In the genomic region with DNA sequence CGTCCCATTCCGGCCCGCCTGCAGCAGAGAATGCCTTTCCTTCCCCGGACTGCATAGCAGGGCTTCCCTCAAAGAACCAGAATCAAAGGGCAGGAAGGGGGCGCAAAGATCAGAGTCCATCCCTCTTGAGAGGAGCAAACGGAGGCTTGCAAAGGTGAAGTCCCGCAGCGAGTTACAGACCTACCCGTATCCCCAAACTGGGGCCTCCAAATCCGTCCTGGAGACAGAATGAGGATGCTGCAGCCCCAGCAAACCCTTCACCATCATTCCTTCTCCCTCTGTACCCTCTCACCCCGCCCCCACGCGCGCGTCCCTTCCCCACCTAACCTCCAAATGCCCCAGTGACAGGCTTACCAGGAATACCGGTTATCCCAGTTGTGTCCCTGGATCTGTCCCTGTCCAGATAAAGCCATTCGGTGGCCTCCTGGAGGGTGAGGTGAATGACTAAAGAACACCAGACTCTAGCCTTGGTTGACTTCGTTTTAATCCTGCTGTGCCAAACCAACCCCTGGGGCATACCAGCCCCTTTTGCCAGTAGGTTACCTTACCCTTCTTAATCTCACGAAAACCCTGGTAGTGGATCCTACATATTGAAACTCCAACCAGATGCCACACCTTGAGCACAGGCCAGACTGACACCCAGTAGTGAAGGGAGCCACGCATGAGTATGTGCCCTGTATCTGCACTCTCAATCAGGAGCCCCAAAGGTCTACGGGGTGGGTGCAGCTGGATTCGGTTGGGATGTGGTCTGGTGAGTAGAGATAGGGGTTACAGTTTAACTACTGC, we compare ENCODE assay signal across 8 cellular contexts. TPM values are rescaled to one million over a fixed set of nuclear protein-coding genes. Genes with fewer than 3 reads are reported as not detected.
DNase-seq lines count a peak whose midpoint lies in the region; ATAC-seq lines count a peak whose summit lies in the region.

No MANE protein-coding gene starts in this region.

- no peaks in the 10 kb centered on the region for H3K9me3 Mint-ChIP-seq in activated naive CD4-positive, alpha-beta T cell treated with anti-CD3 and anti-CD28 coated beads for 36 hours
- H3K9me3 Mint-ChIP-seq in effector memory CD8-positive, alpha-beta T cell = no peaks in the 10 kb centered on the region

- no peaks in the 10 kb centered on the region for H3K9me3 ChIP-seq in aorta (ENCODE audit: control insufficient read depth, low read length)

- H3K27me3 Mint-ChIP-seq in activated naive CD4-positive, alpha-beta T cell treated with anti-CD3 and anti-CD28 coated beads for 36 hours (ENCODE audit: low read depth) = peaks cover 5% of the 10 kb centered on the region
- H3K27me3 Mint-ChIP-seq in effector memory CD8-positive, alpha-beta T cell = peaks cover 49 to 69% of the 10 kb centered on the region in 2 donors

- CTCF ChIA-PET in activated naive CD4-positive, alpha-beta T cell treated with anti-CD3 and anti-CD28 coated beads for 36 hours (lab: Charles Lee) = interaction anchor here (1.9 kb wide), 1 partner anchor 79 kb away, joined by 4 read pairs; a partner anchor contains a TSS

- no peaks in the 10 kb centered on the region for H3K36me3 ChIP-seq in aorta (ENCODE audit: control insufficient read depth in 1 of 2, insufficient read depth in 2 of 2, low read length in 1 of 2)

- H3K27me3 ChIP-seq in aorta (ENCODE audit: control insufficient read depth in 1 of 2, insufficient read depth in 2 of 2, low read length in 1 of 2) = no peaks in the 10 kb centered on the region

- intact Hi-C loops in activated naive CD4-positive, alpha-beta T cell treated with anti-CD3 and anti-CD28 coated beads for 36 hours (cut with micrococcal nuclease) = loop anchor here (2.0 to 5.0 kb wide), 3 partner anchors 61 to 279 kb away; a partner anchor contains a TSS
- intact Hi-C loops in aorta (cut with DNase I) = no loop called here

- 12 to 13% methylated on average over 22 of the region's 22 CpGs for WGBS in aorta, 2 donors

- no peak overlapping the region for H3K27ac Mint-ChIP-seq in activated naive CD4-positive, alpha-beta T cell treated with anti-CD3 and anti-CD28 coated beads for 36 hours
- H3K27ac Mint-ChIP-seq in effector memory CD8-positive, alpha-beta T cell = peak overlapping the region in 1 of 2 donors; percentile 30

- peaks cover 0 to 5% of the 10 kb centered on the region in 2 donors for H3K4me1 ChIP-seq in aorta (ENCODE audit: control insufficient read depth in 1 of 2, insufficient read depth in 2 of 2, low read length in 2 of 2)

- peak overlapping the region; percentile 45 to 95 for H3K27ac ChIP-seq in aorta (ENCODE audit: low read depth in 1 of 2, low read length in 2 of 2)

- peak; percentile 36 for DNase-seq in activated naive CD4-positive, alpha-beta T cell treated with anti-CD3 and anti-CD28 coated beads for 36 hours
- DNase-seq in activated naive CD4-positive, alpha-beta T cell treated with anti-CD3 and anti-CD28 coated beads, Interleukin-2, amount 50 U/mL, for 16 hours = no peak
- DNase-seq in SK-N-DZ (ENCODE audit: low spot score) (peak; percentile 31), mucosa of gallbladder (ENCODE audit: low spot score) (peak; percentile 40), aorta (peak; percentile 44 to 72), NCI-H1694 treated with DMSO at 0.1 percent for 48 hours (lab: John Stamatoyannopoulos, UW) (no peak)
- no peak for DNase-seq in effector memory CD8-positive, alpha-beta T cell

- H3K4me3 Mint-ChIP-seq in activated naive CD4-positive, alpha-beta T cell treated with anti-CD3 and anti-CD28 coated beads for 36 hours = peak overlapping the region; percentile 85
- H3K4me3 Mint-ChIP-seq in effector memory CD8-positive, alpha-beta T cell = peak overlapping the region; percentile 71 to 80

- H3K36me3 Mint-ChIP-seq in activated naive CD4-positive, alpha-beta T cell treated with anti-CD3 and anti-CD28 coated beads for 36 hours (ENCODE audit: low read depth) = no peaks in the 10 kb centered on the region
- peaks cover 3% of the 10 kb centered on the region for H3K36me3 Mint-ChIP-seq in effector memory CD8-positive, alpha-beta T cell (ENCODE audit: insufficient read depth)

- H3K4me1 Mint-ChIP-seq in activated naive CD4-positive, alpha-beta T cell treated with anti-CD3 and anti-CD28 coated beads for 36 hours (ENCODE audit: low read depth) = peaks cover 37% of the 10 kb centered on the region
- peaks cover 5 to 11% of the 10 kb centered on the region in 2 donors for H3K4me1 Mint-ChIP-seq in effector memory CD8-positive, alpha-beta T cell (ENCODE audit: low read depth in 2 of 2)

- peak overlapping the region; percentile 48 to 94 for H3K4me3 ChIP-seq in aorta (ENCODE audit: low read length in 2 of 2)

- ATAC-seq in effector memory CD8-positive, alpha-beta T cell (replicated peaks) = no peak
- ATAC-seq in aorta (ENCODE audit: low FRiP score) (peak; percentile 12), GM21423 (IDR thresholded peaks at IDR 0.05; ENCODE audit: unreplicated experiment) (no peak)

RNA-seq across cellular contexts. Expression of a gene that starts 1.0 kb away (rescaled TPM):
- total RNA-seq in activated naive CD4-positive, alpha-beta T cell treated with anti-CD3 and anti-CD28 coated beads for 36 hours = 1 to 10 TPM; 3.8 to 4.1 TPM
- polyA plus RNA-seq in SK-N-DZ (2014; cell fraction: cytosol; rRNA removed) = 3.9 and 8.0 TPM in 2 replicates
- polyA plus RNA-seq in SK-N-DZ (2014; cell fraction: nucleus; rRNA removed) = 4.7 and 5.2 TPM in 2 replicates
- total RNA-seq in mucosa of gallbladder (271 TPM), aorta (10 to 100 TPM; 48.8 to 95.6 TPM)
- polyA plus RNA-seq in aorta = 100 to 1,000 TPM; 110 to 170 TPM

Comparison
In these comparisons a context has a peak if more than half of its experiments do, and no peak if none do; other contexts are left out.
1. DNase-seq: peak in activated naive CD4-positive, alpha-beta T cell treated with anti-CD3 and anti-CD28 coated beads for 36 hours (single experiment), SK-N-DZ (single experiment), mucosa of gallbladder (single experiment) and aorta (2 of 2); none in activated naive CD4-positive, alpha-beta T cell treated with anti-CD3 and anti-CD28 coated beads, Interleukin-2, amount 50 U/mL, for 16 hours (single experiment), effector memory CD8-positive, alpha-beta T cell (0 of 3) and NCI-H1694 treated with DMSO at 0.1 percent for 48 hours (single experiment).
2. RNA of a gene that starts 1.0 kb away (total RNA-seq): 271 TPM in mucosa of gallbladder (single experiment) and 48.8 to 95.6 TPM in aorta; 3.8 to 4.1 TPM in activated naive CD4-positive, alpha-beta T cell treated with anti-CD3 and anti-CD28 coated beads for 36 hours; every median in the first group is over 4 times any median in the second.